11 cellular contexts compared by ENCODE assay signal in the genomic region with DNA sequence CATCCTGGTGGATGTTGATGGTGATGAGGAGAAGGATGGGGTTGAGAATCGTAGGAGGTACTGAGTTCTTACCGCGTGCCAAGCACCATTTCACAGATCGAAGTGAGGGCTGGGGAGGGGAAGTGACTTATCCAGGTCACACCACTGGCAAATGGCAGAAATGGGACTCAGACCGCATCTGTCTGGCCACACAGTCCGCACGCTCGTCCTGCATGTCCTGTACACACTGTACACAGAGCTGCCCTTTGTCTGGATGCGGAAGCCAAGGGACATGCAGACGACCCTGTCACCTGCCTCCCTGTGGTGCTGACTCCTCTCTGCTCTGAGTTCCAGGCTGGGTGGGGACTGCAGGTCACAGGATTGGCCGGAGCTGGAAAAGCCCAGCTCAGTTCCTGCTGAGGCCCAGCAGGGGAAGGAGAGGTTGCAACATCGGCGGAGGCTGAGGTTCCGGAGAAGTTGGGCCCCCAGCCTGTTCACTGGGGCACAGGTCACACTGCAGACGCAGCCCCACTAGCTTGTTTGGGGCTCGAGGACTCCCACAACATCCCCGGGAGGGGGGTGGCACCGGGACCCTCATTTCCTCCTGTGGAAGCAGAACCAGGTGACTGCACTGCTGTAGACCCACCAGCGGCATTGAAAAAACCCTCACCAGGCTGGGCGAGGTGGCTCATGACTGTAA.
DNase-seq lines count a peak whose midpoint lies in the region; ATAC-seq and TF ChIP-seq lines count a peak whose summit lies in the region.
"Had no signal": no experiment of that assay in that cellular context is flagged by ENCODE, and none has a peak within 500 bp of the region (broad histone marks: within the 10 kb centered on the region; RNA-seq: fewer than 3 reads in every experiment).

No MANE protein-coding gene starts in this region.

- TF ChIP-seq CTCF in cardiac muscle cell (IDR thresholded peaks at IDR 0.05; ENCODE audit: low read depth, low read length) (peak; percentile 26), omental fat pad (IDR thresholded peaks at IDR 0.05) (no peak), foreskin keratinocyte (conservative IDR thresholded peaks at IDR 0.05) (no peak)

- no peaks in the 10 kb centered on the region for H3K27me3 Mint-ChIP-seq in T-helper 17 cell
- H3K27me3 Mint-ChIP-seq: stimulated activated naive CD8-positive, alpha-beta T cell treated with anti-CD3 and anti-CD28 coated beads, Interleukin-15, amount 100 ng/mL, for 72 hours had no signal

- no peaks in the 10 kb centered on the region for H3K27me3 ChIP-seq in cardiac muscle cell
- no peaks in the 10 kb centered on the region for H3K27me3 ChIP-seq in foreskin keratinocyte

- no peaks in the 10 kb centered on the region for H3K36me3 ChIP-seq in cardiac muscle cell

- no peaks in the 10 kb centered on the region for H3K36me3 Mint-ChIP-seq in T-helper 17 cell (ENCODE audit: low read depth)

- H3K27ac Mint-ChIP-seq in T-helper 17 cell, result no peak overlapping the region
- H3K27ac Mint-ChIP-seq: stimulated activated naive CD8-positive, alpha-beta T cell treated with anti-CD3 and anti-CD28 coated beads, Interleukin-15, amount 100 ng/mL, for 72 hours had no signal

- no peak overlapping the region for H3K4me3 ChIP-seq in cardiac muscle cell

- H3K4me1 ChIP-seq in cardiac muscle cell (ENCODE audit: low read depth) (peaks cover 5% of the 10 kb centered on the region), foreskin keratinocyte (no peaks in the 10 kb centered on the region)

- H3K4me1 Mint-ChIP-seq in T-helper 17 cell, result peaks cover 11% of the 10 kb centered on the region

- H3K4me3 Mint-ChIP-seq in T-helper 17 cell, result no peak overlapping the region
- H3K4me3 Mint-ChIP-seq: stimulated activated naive CD8-positive, alpha-beta T cell treated with anti-CD3 and anti-CD28 coated beads, Interleukin-15, amount 100 ng/mL, for 72 hours had no signal

- H3K27ac ChIP-seq in cardiac muscle cell (no peak overlapping the region), foreskin keratinocyte (no peak overlapping the region)

- peak; percentile 28 for ATAC-seq in T-helper 17 cell
- ATAC-seq in omental fat pad (ENCODE audit: low FRiP score), result peak; percentile 60
- no peak for ATAC-seq in foreskin keratinocyte
- ATAC-seq: stimulated activated naive CD8-positive, alpha-beta T cell treated with anti-CD3 and anti-CD28 coated beads, Interleukin-15, amount 100 ng/mL, for 72 hours had no signal

- DNase-seq in C1 segment of cervical spinal cord (lab: John Stamatoyannopoulos, UW) (peak in 9 of 14 donors; percentile 25 to 75 (median 51)), T-helper 17 cell (no peak), cardiac muscle cell (ENCODE audit: low read depth in 1 of 2, low spot score in 1 of 2) (peak in 1 of 2 donors; percentile 75), omental fat pad (ENCODE audit: low spot score) (no peak), foreskin keratinocyte (no peak), AG08396 (ENCODE audit: low spot score) (no peak), NCI-H1417 (lab: John Stamatoyannopoulos, UW) (no peak)
- DNase-seq in activated naive CD4-positive, alpha-beta T cell treated with Interleukin-2 at 50 U/mL for 16 hours, result no peak
- DNase-seq: NCI-H526; stimulated activated CD4-positive, alpha-beta T cell treated with anti-CD3 and anti-CD28 coated beads, Interleukin-12 subunit alpha, Interleukin-12 subunit beta, amount 100 ng/mL, for 4 hours; stimulated activated naive CD8-positive, alpha-beta T cell treated with anti-CD3 and anti-CD28 coated beads, Interleukin-15, amount 100 ng/mL, for 72 hours had no signal

- H3K9me3 ChIP-seq in T-helper 17 cell (ENCODE audit: control insufficient read depth, low read length, poor library complexity, severe bottlenecking), result no peaks in the 10 kb centered on the region
- H3K9me3 ChIP-seq in cardiac muscle cell (ENCODE audit: low read depth), result no peaks in the 10 kb centered on the region

Comparison
In these comparisons a context has a peak if more than half of its experiments do, and no peak if none do; other contexts are left out.
1. DNase-seq: peak in C1 segment of cervical spinal cord (9 of 14); none in T-helper 17 cell (0 of 3), omental fat pad (single experiment), foreskin keratinocyte (0 of 2), AG08396 (single experiment), activated naive CD4-positive, alpha-beta T cell treated with Interleukin-2 at 50 U/mL for 16 hours (single experiment) and NCI-H1417 (0 of 3).